13 cellular contexts compared by ENCODE assay signal in genomic region chr1:10992004-10992403, GRCh38. TPM values are rescaled to one million over a fixed set of nuclear protein-coding genes. Genes with fewer than 3 reads are reported as not detected.
DNase-seq lines count a peak whose midpoint lies in the region; ATAC-seq, FAIRE-seq and TF ChIP-seq lines count a peak whose summit lies in the region.
"Not testable (repeated sequence)": the region's sequence is repeated elsewhere in the genome, so short reads cannot be mapped to it uniquely, and the experiment has no call there.
"Had no signal": no experiment of that assay in that cellular context is flagged by ENCODE, and none has a peak within 500 bp of the region (broad histone marks: within the 10 kb centered on the region; RNA-seq: fewer than 3 reads in every experiment).

No MANE protein-coding gene starts in this region.

- not testable (repeated sequence) for H4K20me1 ChIP-seq in BLaER1; BLaER1 treated with 17β-estradiol and CSF1 and Interleukin-3, amounts not matched to agents 10 nM and 100 nM

- H3K36me3 ChIP-seq in A673 (ENCODE audit: insufficient read depth, low read length, poor library complexity, severe bottlenecking); BLaER1; BLaER1 treated with 17β-estradiol and CSF1 and Interleukin-3, amounts not matched to agents 10 nM and 100 nM; HEK293 (ENCODE audit: control insufficient read depth in 2 of 2, insufficient read depth in 1 of 2, low read length in 2 of 2); SK-N-MC (ENCODE audit: insufficient read depth, low read length): not testable (repeated sequence)

- H3K4me3 ChIP-seq in A673 (ENCODE audit: low read depth, low read length, poor library complexity, severe bottlenecking); BLaER1; BLaER1 treated with 17β-estradiol and CSF1 and Interleukin-3, amounts not matched to agents 10 nM and 100 nM; HEK293 (ENCODE audit: low read depth, low read length); SK-N-MC: not testable (repeated sequence)

- CTCF ChIA-PET in A673 (lab: Charles Lee), result interaction anchor here (1.2 kb wide), 1 partner anchor 46 kb away, joined by 3 read pairs; no protein-coding TSS in a partner anchor
- CTCF ChIA-PET in HEK293 (lab: Yijun Ruan, JAX), result not testable (repeated sequence)

- not testable (repeated sequence) for H3K36me3 Mint-ChIP-seq in activated naive CD8-positive, alpha-beta T cell treated with anti-CD3 and anti-CD28 coated beads, Interleukin-2, amount 10 ng/mL, durations not matched to agents 7 days and 5 days

- peaks cover 10% of the 10 kb centered on the region for H3K27me3 Mint-ChIP-seq in activated naive CD8-positive, alpha-beta T cell treated with anti-CD3 and anti-CD28 coated beads, Interleukin-2, amount 10 ng/mL, durations not matched to agents 7 days and 5 days

- FAIRE-seq in urothelium cell line (lab: Jason Lieb, UNC), result peak; percentile 23

- POLR2A ChIA-PET in A673 (lab: Charles Lee; ENCODE audit: low non-redundant PET); HEK293 (lab: Yijun Ruan, JAX); activated naive CD8-positive, alpha-beta T cell treated with anti-CD3 and anti-CD28 coated beads, Interleukin-2, amount 10 ng/mL, durations not matched to agents 7 days and 5 days (lab: Charles Lee): not testable (repeated sequence)

- intact Hi-C loops in A673 (cut with micrococcal nuclease; ENCODE audit: unreplicated experiment), result not testable (repeated sequence)

- peaks cover 11% of the 10 kb centered on the region for H3K4me1 ChIP-seq in A673 (ENCODE audit: insufficient read depth, low read length, poor library complexity, severe bottlenecking)
- H3K4me1 ChIP-seq in BLaER1, result peaks cover 31% of the 10 kb centered on the region
- peaks cover 0 to 34% (median 28%) of the 10 kb centered on the region in 10 experiments; a peak in 14 of 20 replicates for H3K4me1 ChIP-seq in BLaER1 treated with 17β-estradiol and CSF1 and Interleukin-3, amounts not matched to agents 10 nM and 100 nM
- not testable (repeated sequence) for H3K4me1 ChIP-seq in HEK293 (ENCODE audit: control insufficient read depth, insufficient read depth, low read length)

- H3K9ac ChIP-seq in BLaER1; BLaER1 treated with 17β-estradiol and CSF1 and Interleukin-3, amounts not matched to agents 10 nM and 100 nM; SK-N-MC (ENCODE audit: insufficient read length): not testable (repeated sequence)

- H3K4me1 Mint-ChIP-seq in activated naive CD8-positive, alpha-beta T cell treated with anti-CD3 and anti-CD28 coated beads, Interleukin-2, amount 10 ng/mL, durations not matched to agents 7 days and 5 days, result not testable (repeated sequence)

- H3K27ac Mint-ChIP-seq in activated naive CD8-positive, alpha-beta T cell treated with anti-CD3 and anti-CD28 coated beads, Interleukin-2, amount 10 ng/mL, durations not matched to agents 7 days and 5 days, result peak overlapping the region; percentile 46

- not testable (repeated sequence) for H3K9me3 Mint-ChIP-seq in activated naive CD8-positive, alpha-beta T cell treated with anti-CD3 and anti-CD28 coated beads, Interleukin-2, amount 10 ng/mL, durations not matched to agents 7 days and 5 days

- BruUV-seq in A673 (replicated peaks; lab: Mats Ljungman, UMichigan), result not testable (repeated sequence)

- H3K27me3 ChIP-seq in A673 (replicated peaks; ENCODE audit: insufficient read depth, low read depth, low read length, poor library complexity); BLaER1; BLaER1 treated with 17β-estradiol and CSF1 and Interleukin-3, amounts not matched to agents 10 nM and 100 nM: not testable (repeated sequence)

- ATAC-seq in activated naive CD8-positive, alpha-beta T cell treated with anti-CD3 and anti-CD28 coated beads, Interleukin-2, amount 10 ng/mL, durations not matched to agents 7 days and 5 days (ENCODE audit: low read depth), result not testable (repeated sequence)

- not testable (repeated sequence) for H3K4me3 Mint-ChIP-seq in activated naive CD8-positive, alpha-beta T cell treated with anti-CD3 and anti-CD28 coated beads, Interleukin-2, amount 10 ng/mL, durations not matched to agents 7 days and 5 days

- not testable (repeated sequence) for TF ChIP-seq CTCF in A673 (conservative IDR thresholded peaks at IDR 0.05; ENCODE audit: low read depth, low read length); HEK293 (tag by site-specific recombination; IDR thresholded peaks at IDR 0.05)

- H3K4me2 ChIP-seq in BLaER1, result peak overlapping the region; percentile 50
- peak overlapping the region in 8 of 11 experiments; percentile 8 to 62 (median 25); a peak in 14 of 22 replicates for H3K4me2 ChIP-seq in BLaER1 treated with 17β-estradiol and CSF1 and Interleukin-3, amounts not matched to agents 10 nM and 100 nM

- DNase-seq in A673 (ENCODE audit: low spot score) (peak; percentile 39), SK-N-MC (ENCODE audit: low read depth, low spot score) (peak; percentile 85)
- DNase-seq in activated naive CD8-positive, alpha-beta T cell treated with anti-CD3 and anti-CD28 coated beads, Interleukin-2, amount 10 ng/mL, durations not matched to agents 7 days and 5 days; urothelium cell line (ENCODE audit: low spot score): not testable (repeated sequence)

- peak overlapping the region; percentile 55 for H3K27ac ChIP-seq in A673 (ENCODE audit: low read depth, low read length, poor library complexity, severe bottlenecking)
- not testable (repeated sequence) for H3K27ac ChIP-seq in BLaER1; HEK293 (ENCODE audit: extremely low read depth, low read depth, low read length)
- H3K27ac ChIP-seq in BLaER1 treated with 17β-estradiol and CSF1 and Interleukin-3, amounts not matched to agents 10 nM and 100 nM, result peak overlapping the region in 1 of 11 experiments; percentile 5; a peak in 1 of 22 replicates
- peak overlapping the region; percentile 95 for H3K27ac ChIP-seq in SK-N-MC

- not testable (repeated sequence) for H3K9me3 ChIP-seq in A673 (ENCODE audit: low read depth, low read length, poor library complexity, severe bottlenecking); BLaER1; HEK293 (ENCODE audit: control insufficient read depth, insufficient read depth, low read depth, low read length); SK-N-MC (ENCODE audit: low read depth, low read length)
- peaks cover 0 to 17% (median 0%) of the 10 kb centered on the region in 11 experiments; a peak in 3 of 22 replicates for H3K9me3 ChIP-seq in BLaER1 treated with 17β-estradiol and CSF1 and Interleukin-3, amounts not matched to agents 10 nM and 100 nM (replicated peaks in 1 of 11)

TF ChIP-seq in HEK293, 187 proteins besides CTCF, POLR2A, EP300 and RAD21:
- TF ChIP-seq ZNF366 (tag by site-specific recombination; conservative IDR thresholded peaks at IDR 0.05), result peak; percentile 95

RNA-seq across cellular contexts. Expression of gene TARDBP, which starts 20.4 kb away (rescaled TPM):
- total RNA-seq in A673 (2021), result 261 and 283 TPM in 2 replicates
- total RNA-seq in activated naive CD8-positive, alpha-beta T cell treated with anti-CD3 and anti-CD28 coated beads, Interleukin-2, amount 10 ng/mL, durations not matched to agents 7 days and 5 days, result 100 to 1,000 TPM; 166 to 174 TPM

RNA-seq across cellular contexts. Expression of gene MASP2, which starts 55.0 kb away (rescaled TPM):
- 0.37 and 0.69 TPM in 2 replicates for total RNA-seq in A673 (2021)
- not detected for total RNA-seq in activated naive CD8-positive, alpha-beta T cell treated with anti-CD3 and anti-CD28 coated beads, Interleukin-2, amount 10 ng/mL, durations not matched to agents 7 days and 5 days
- total RNA-seq: B cell; Calu3; CD4-positive, alpha-beta memory T cell; CD4-positive, CD25-positive, alpha-beta regulatory T cell; Daoy; G401 had no signal
